4 cellular contexts compared by ENCODE assay signal in genomic region chr10:43099339-43099738, GRCh38. TPM values are rescaled to one million over a fixed set of nuclear protein-coding genes. Genes with fewer than 3 reads are reported as not detected.
"Had no signal": no experiment of that assay in that cellular context is flagged by ENCODE, and none has a peak within 500 bp of the region (broad histone marks: within the 10 kb centered on the region; RNA-seq: fewer than 3 reads in every experiment).

No MANE protein-coding gene starts in this region.

RNA-seq across cellular contexts. Expression of gene RET, which starts 22.5 kb away (rescaled TPM):
- total RNA-seq: PC-3, PC-9, SJSA1, SK-MEL-5 had no signal
